8 cellular contexts compared by ENCODE assay signal in genomic region chr14:81453166-81453766, GRCh38. TPM values are rescaled to one million over a fixed set of nuclear protein-coding genes. Genes with fewer than 3 reads are reported as not detected.
DNase-seq lines count a peak whose midpoint lies in the region; ATAC-seq lines count a peak whose summit lies in the region.

No MANE protein-coding gene starts in this region.

- H3K9me3 Mint-ChIP-seq in CD4-positive, alpha-beta memory T cell = no peaks in the 10 kb centered on the region

- H3K4me1 ChIP-seq in CD4-positive, alpha-beta memory T cell (ENCODE audit: insufficient read depth, low read length) = no peaks in the 10 kb centered on the region

- POLR2A ChIA-PET in CD4-positive, alpha-beta memory T cell (lab: Charles Lee; ENCODE audit: partially characterized antibody) = no interaction called here

- peaks cover 0 to 4% (median 3%) of the 10 kb centered on the region in 4 donors for H3K4me1 Mint-ChIP-seq in CD4-positive, alpha-beta memory T cell

- peak; percentile 57 for ATAC-seq in GM19035 (IDR thresholded peaks at IDR 0.05; ENCODE audit: unreplicated experiment)
- peak; percentile 70 for ATAC-seq in HG03280 (IDR thresholded peaks at IDR 0.05; ENCODE audit: unreplicated experiment)

- H3K27ac Mint-ChIP-seq in CD4-positive, alpha-beta memory T cell = no peak overlapping the region

- CTCF ChIA-PET in CD4-positive, alpha-beta memory T cell (lab: Charles Lee; ENCODE audit: partially characterized antibody) = interaction anchor here (0.6 to 7.2 kb wide), 23 partner anchors 8 to 519 kb away, joined by 3 to 63 read pairs (median 4); partner anchors contain the start of gene TSHR

- no peaks in the 10 kb centered on the region for H3K36me3 Mint-ChIP-seq in CD4-positive, alpha-beta memory T cell

- H3K9me3 ChIP-seq in CD4-positive, alpha-beta memory T cell (ENCODE audit: control insufficient read depth in 1 of 2, low read length in 2 of 2) = no peaks in the 10 kb centered on the region

- no peaks in the 10 kb centered on the region for H3K36me3 ChIP-seq in CD4-positive, alpha-beta memory T cell (ENCODE audit: insufficient read depth, low read length)

- H3K27ac ChIP-seq in CD4-positive, alpha-beta memory T cell (ENCODE audit: low read depth, low read length) = no peak overlapping the region

- H3K27me3 Mint-ChIP-seq in CD4-positive, alpha-beta memory T cell = peaks cover 5 to 14% of the 10 kb centered on the region in 2 donors

- intact Hi-C loops in CD4-positive, alpha-beta memory T cell (cut with micrococcal nuclease) = loop anchor here (1.0 to 5.0 kb wide), 3 partner anchors 184 to 499 kb away; no protein-coding TSS in a partner anchor

- H3K27me3 ChIP-seq in CD4-positive, alpha-beta memory T cell (ENCODE audit: insufficient read depth, low read length) = no peaks in the 10 kb centered on the region

- DNase-seq in CD4-positive, alpha-beta memory T cell = peak in 4 of 5 donors; percentile 39 to 46 (median 42)
- DNase-seq in NCI-H748 (lab: John Stamatoyannopoulos, UW; ENCODE audit: unreplicated experiment) (peak; percentile 75), fibroblast of peridontal ligament (ENCODE audit: extremely low read depth) (peak; percentile 78), occipital lobe (lab: John Stamatoyannopoulos, UW) (peak; percentile 17), middle frontal gyrus (ENCODE audit: extremely low spot score, low spot score) (no peak)
- peak; percentile 43 for DNase-seq in activated T-cell treated with anti-CD3 and anti-CD28 coated beads, Interleukin-2, amount 50 U/mL, for 1 hour

- no peak overlapping the region for H3K4me3 Mint-ChIP-seq in CD4-positive, alpha-beta memory T cell

- no peak overlapping the region for H3K4me3 ChIP-seq in CD4-positive, alpha-beta memory T cell (ENCODE audit: low read length in 2 of 2)

RNA-seq across cellular contexts. Expression of gene STON2, which starts 53.1 kb away (rescaled TPM):
- total RNA-seq in CD4-positive, alpha-beta memory T cell = not detected
- not detected for polyA plus RNA-seq in CD4-positive, alpha-beta memory T cell
- 38.8 TPM for total RNA-seq in occipital lobe

Comparison
In these comparisons a context has a peak if more than half of its experiments do, and no peak if none do; other contexts are left out.
1. RNA of gene STON2, which starts 53.1 kb away (total RNA-seq): 38.8 TPM in occipital lobe (single experiment); not detected in CD4-positive, alpha-beta memory T cell; every median in the first group is over 10 times any median in the second.